8 cellular contexts compared by ENCODE assay signal in genomic region chr12:32679910-32680217, GRCh38. TPM values are rescaled to one million over a fixed set of nuclear protein-coding genes. Genes with fewer than 3 reads are reported as not detected.
DNase-seq lines count a peak whose midpoint lies in the region; ATAC-seq and TF ChIP-seq lines count a peak whose summit lies in the region.

No MANE protein-coding gene starts in this region.

- ATAC-seq in HG03565 (IDR thresholded peaks at IDR 0.05; ENCODE audit: unreplicated experiment) (no peak), HG03439 (IDR thresholded peaks at IDR 0.05; ENCODE audit: unreplicated experiment) (no peak)

- peak overlapping the region; percentile 73 for H3K4me2 ChIP-seq in OCI-LY3 (ENCODE audit: low read length)

- H3K27me3 ChIP-seq in OCI-LY3 (ENCODE audit: low read depth, low read length), result no peaks in the 10 kb centered on the region

- POLR2A ChIA-PET in GM10248 (lab: Yijun Ruan, JAX), result no interaction called here

- DNase-seq in GM12865 (ENCODE audit: low read depth) (no peak), epithelial cell of prostate (ENCODE audit: low read depth, low spot score) (no peak), pons (ENCODE audit: low spot score) (peak; percentile 31), HT-29 (ENCODE audit: low spot score) (no peak), GM10248 (ENCODE audit: extremely low spot score) (no peak)

- TF ChIP-seq CTCF in GM12865 (IDR thresholded peaks at IDR 0.05; ENCODE audit: insufficient read depth, low read depth, low read length, missing control alignments), result no peak
- TF ChIP-seq CTCF in OCI-LY3 (IDR thresholded peaks at IDR 0.05; ENCODE audit: low read depth, low read length), result no peak
- TF ChIP-seq CTCF in GM10248 (IDR thresholded peaks at IDR 0.05; ENCODE audit: control extremely low read depth, extremely low read depth, low read depth, missing control alignments), result no peak

- CTCF ChIA-PET in GM10248 (lab: Yijun Ruan, JAX), result interaction anchor here (1.2 kb wide), 1 partner anchor 76 kb away, joined by 6 read pairs; the partner anchor contains the start of gene YARS2

- peaks cover 3% of the 10 kb centered on the region for H3K36me3 ChIP-seq in OCI-LY3 (replicated peaks; ENCODE audit: low read depth, low read length)

- peaks cover 54% of the 10 kb centered on the region for H3K79me2 ChIP-seq in OCI-LY3 (ENCODE audit: low read length)

- H4K20me1 ChIP-seq in OCI-LY3 (ENCODE audit: insufficient read depth, low read length), result peaks cover 14% of the 10 kb centered on the region

- H3K27ac ChIP-seq in OCI-LY3 (ENCODE audit: low read length) (peak overlapping the region; percentile 55), epithelial cell of prostate (peak overlapping the region; percentile 96)

- no peaks in the 10 kb centered on the region for H3K9me3 ChIP-seq in OCI-LY3 (ENCODE audit: insufficient read depth, low read length)

- peak overlapping the region; percentile 83 for H3K9ac ChIP-seq in OCI-LY3 (ENCODE audit: low read length)

- H3K4me3 ChIP-seq in GM12865 (ENCODE audit: low read depth, low read length) (peak overlapping the region; percentile 85), OCI-LY3 (ENCODE audit: low read length) (peak overlapping the region; percentile 89)

- 0 out of 2 replicates have a peak overlapping the region, but pooled peaks have one; percentile 10 for H2AFZ ChIP-seq in OCI-LY3 (ENCODE audit: low read depth, low read length)

- H3K4me1 ChIP-seq in OCI-LY3 (ENCODE audit: low read length), result peaks cover 22% of the 10 kb centered on the region

RNA-seq across cellular contexts. Expression of gene DNM1L, which starts 0.8 kb away (rescaled TPM):
- total RNA-seq in HT-29 (2014; rRNA removed; shearing (Covaris generic)), result 28.2 and 30.3 TPM in 2 replicates
